ENCODE assay signal across 8 cellular contexts in the genomic region with DNA sequence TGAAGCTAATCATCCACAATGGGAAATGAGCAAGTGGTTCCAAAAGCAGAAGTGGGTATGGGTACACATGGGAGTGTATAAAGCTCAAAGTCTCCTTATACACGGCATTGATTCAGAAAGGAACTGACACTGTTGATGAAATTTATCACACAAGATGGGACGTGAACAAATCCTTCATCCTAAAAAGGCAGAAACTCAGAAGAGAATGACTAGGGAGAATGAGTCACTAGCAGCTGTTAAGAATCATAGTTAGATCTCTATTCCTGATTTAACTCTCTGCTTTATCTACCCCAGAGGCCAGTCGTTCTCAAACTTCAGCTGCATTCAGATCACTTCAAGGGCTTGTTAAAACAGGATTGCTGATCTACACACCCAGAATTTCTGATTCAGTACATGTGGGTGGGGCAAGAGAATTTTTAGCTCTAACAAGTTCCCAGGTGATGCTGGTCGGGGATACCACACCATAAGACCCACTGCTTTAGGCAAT.
DNase-seq lines count a peak whose midpoint lies in the region; ATAC-seq and TF ChIP-seq lines count a peak whose summit lies in the region.

No MANE protein-coding gene starts in this region.

- H3K9me3 ChIP-seq in parathyroid adenoma (ENCODE audit: control insufficient read depth, low read length) = no peaks in the 10 kb centered on the region

- DNase-seq in ELR (ENCODE audit: low read depth) (peak; percentile 79), dedifferentiated amniotic fluid mesenchymal stem cell (ENCODE audit: extremely low spot score) (peak; percentile 87), C1 segment of cervical spinal cord (lab: John Stamatoyannopoulos, UW) (no peak), GF-D8 (lab: John Stamatoyannopoulos, UW) (no peak), NCI-H1417 (lab: John Stamatoyannopoulos, UW) (no peak), NCI-H146 treated with DMSO at 0.1 percent for 48 hours (lab: John Stamatoyannopoulos, UW; ENCODE audit: unreplicated experiment) (no peak)

- no peak overlapping the region for H3K9ac ChIP-seq in parathyroid adenoma

- H3K27ac ChIP-seq in parathyroid adenoma = peak overlapping the region; percentile 77

- no peaks in the 10 kb centered on the region for H3K36me3 ChIP-seq in parathyroid adenoma (ENCODE audit: control insufficient read depth, insufficient read depth, low read length)

- ATAC-seq in HG03354 (IDR thresholded peaks at IDR 0.05; ENCODE audit: poor library complexity, severe bottlenecking, unreplicated experiment) = peak; percentile 57

- no peaks in the 10 kb centered on the region for H3K27me3 ChIP-seq in parathyroid adenoma (ENCODE audit: control insufficient read depth, insufficient read depth, low read length)

- H2AFZ ChIP-seq in parathyroid adenoma = peak overlapping the region; percentile 75

- H3K4me1 ChIP-seq in parathyroid adenoma = peaks cover 11% of the 10 kb centered on the region

- no peak overlapping the region for H3K4me3 ChIP-seq in parathyroid adenoma (ENCODE audit: low read depth, low read length)

- H3K79me2 ChIP-seq in parathyroid adenoma = no peaks in the 10 kb centered on the region

- no peak overlapping the region for H3K4me2 ChIP-seq in parathyroid adenoma (ENCODE audit: low read length)

- no peak for TF ChIP-seq CTCF in parathyroid adenoma (IDR thresholded peaks at IDR 0.05)

Comparison
In these comparisons a context has a peak if more than half of its experiments do, and no peak if none do; other contexts are left out.
1. DNase-seq: peak in ELR (single experiment) and dedifferentiated amniotic fluid mesenchymal stem cell (single experiment); none in C1 segment of cervical spinal cord (0 of 14), GF-D8 (single experiment), NCI-H1417 (0 of 3) and NCI-H146 treated with DMSO at 0.1 percent for 48 hours (single experiment).